17 cellular contexts compared by ENCODE assay signal in the genomic region with DNA sequence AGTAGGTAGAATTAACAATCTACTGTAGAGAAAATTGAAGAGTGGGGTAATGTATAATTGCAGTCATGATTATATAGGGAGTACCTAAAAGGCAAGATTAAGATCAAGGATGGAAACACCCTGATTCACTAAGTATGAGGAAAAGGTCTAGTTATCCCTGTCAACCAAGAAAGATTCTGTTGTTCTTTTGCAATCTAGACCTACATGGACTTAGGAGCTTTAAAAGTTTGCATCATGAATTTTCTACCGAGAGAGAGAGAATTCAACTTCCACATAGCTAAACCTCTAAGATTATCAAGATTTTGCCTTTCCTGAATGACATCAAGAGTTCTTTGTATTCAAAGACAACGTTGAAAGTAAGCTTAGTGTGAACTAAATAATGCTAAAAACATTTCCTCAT.
A peak's percentile ranks its signal among the peaks of the same experiment; 100 is the strongest.
DNase-seq lines count a peak whose midpoint lies in the region; ATAC-seq and TF ChIP-seq lines count a peak whose summit lies in the region.
"Had no signal": no experiment of that assay in that cellular context is flagged by ENCODE, and none has a peak within 500 bp of the region (broad histone marks: within the 10 kb centered on the region; RNA-seq: fewer than 3 reads in every experiment).

No MANE protein-coding gene starts in this region.

- no peak overlapping the region for H2AFZ ChIP-seq in GM23338

- BruUV-seq in Caco-2 (replicated peaks; lab: Mats Ljungman, UMichigan), result no TSS peak

- H3K4me3 ChIP-seq in Caco-2 (ENCODE audit: low read depth, low read length) (no peak overlapping the region), GM23338 (no peak overlapping the region), adipocyte (ENCODE audit: low read length) (no peak overlapping the region), psoas muscle (no peak overlapping the region)
- H3K4me3 ChIP-seq: right atrium auricular region had no signal

- no peaks in the 10 kb centered on the region for H3K9me2 ChIP-seq in GM23338 (ENCODE audit: insufficient read depth)

- ATAC-seq in GM23338 (no peak), psoas muscle (no peak), HG03097 (IDR thresholded peaks at IDR 0.05; ENCODE audit: low FRiP score, unreplicated experiment) (no peak)
- ATAC-seq: activated CD4-positive, CD25-positive, alpha-beta regulatory T cell treated with anti-CD3 and anti-CD28 coated beads, Interleukin-2, amount 50 U/mL, for 24 hours; effector memory CD8-positive, alpha-beta T cell; Panc1 had no signal

- POLR2A ChIA-PET in Caco-2 (lab: Charles Lee), result no interaction called here

- peaks cover 20% of the 10 kb centered on the region for H3K4me1 Mint-ChIP-seq in Caco-2 (ENCODE audit: low read depth, unreplicated experiment)
- peaks cover 5% of the 10 kb centered on the region; the same call in 2 of the 3 replicates for H3K4me1 Mint-ChIP-seq in GM23338
- H3K4me1 Mint-ChIP-seq in mesothelial cell of epicardium, result peaks cover 19% of the 10 kb centered on the region

- H3K27ac Mint-ChIP-seq in Caco-2 (ENCODE audit: unreplicated experiment) (peak overlapping the region; percentile 62), GM23338 (no peak overlapping the region), mesothelial cell of epicardium (peak overlapping the region; percentile 88)

- CTCF ChIA-PET in Caco-2 (lab: Charles Lee), result interaction anchor here (0.6 kb wide), 1 partner anchor 169 kb away, joined by 5 read pairs; no protein-coding TSS in a partner anchor

- intact Hi-C loops in Caco-2 (cut with micrococcal nuclease; ENCODE audit: unreplicated experiment), result no loop called here
- intact Hi-C loops in psoas muscle (cut with DNase I), result no loop called here

- no peak for DNase-seq in Caco-2
- DNase-seq in GM23338 (ENCODE audit: low spot score), result no peak
- DNase-seq in adipocyte (ENCODE audit: low read depth), result peak; percentile 48
- no peak for DNase-seq in mesothelial cell of epicardium (ENCODE audit: low spot score in 2 of 2, unreplicated experiment in 2 of 2)
- no peak for DNase-seq in psoas muscle
- no peak for DNase-seq in DMS153 (lab: John Stamatoyannopoulos, UW)
- DNase-seq: effector memory CD8-positive, alpha-beta T cell; foreskin fibroblast; NCI-H2081 treated with DMSO at 0.1 percent for 48 hours; NCI-H526 treated with DMSO at 0.1 percent for 48 hours; SW 1271 had no signal

- no peaks in the 10 kb centered on the region; the same call in 1 of the 2 replicates for H3F3A ChIP-seq in GM23338 (replicated peaks; ENCODE audit: low read depth)

- H3K27ac ChIP-seq in GM23338 (ENCODE audit: low read depth), result peak overlapping the region; percentile 28; the same call in 1 of the 2 replicates
- no peak overlapping the region for H3K27ac ChIP-seq in psoas muscle
- H3K27ac ChIP-seq: right atrium auricular region had no signal

- H3K36me3 ChIP-seq in Caco-2 (ENCODE audit: control insufficient read depth, insufficient read depth, low read length) (peaks cover 2% of the 10 kb centered on the region; the same call in 1 of the 2 replicates), GM23338 (ENCODE audit: insufficient read depth) (no peaks in the 10 kb centered on the region), adipocyte (ENCODE audit: control insufficient read depth, insufficient read depth, low read length, severe bottlenecking) (peaks cover 41% of the 10 kb centered on the region), psoas muscle (ENCODE audit: insufficient read depth in 1 of 2, low read depth in 1 of 2) (peaks cover 0 to 54% of the 10 kb centered on the region in 2 donors)

- WGBS in psoas muscle, 3 donors, result 66 to 73% (median 72%) methylated on average over 2 of the region's 2 CpGs

- peaks cover 5% of the 10 kb centered on the region for H3K4me1 ChIP-seq in Caco-2
- peaks cover 9% of the 10 kb centered on the region; the same call in 1 of the 2 replicates for H3K4me1 ChIP-seq in GM23338 (ENCODE audit: insufficient read depth)
- H3K4me1 ChIP-seq in adipocyte (ENCODE audit: control insufficient read depth, insufficient read depth, low read length), result no peaks in the 10 kb centered on the region
- H3K4me1 ChIP-seq in psoas muscle, result no peaks in the 10 kb centered on the region
- H3K4me1 ChIP-seq: right atrium auricular region had no signal

- TF ChIP-seq CTCF in Caco-2 (IDR thresholded peaks at IDR 0.05; ENCODE audit: insufficient read depth in 1 of 2, low read depth in 1 of 2, low read length in 1 of 2, severe bottlenecking in 1 of 2, unreplicated experiment in 1 of 2) (no peak), GM23338 (conservative IDR thresholded peaks at IDR 0.05; ENCODE audit: low read depth in 2 of 2) (no peak), mesothelial cell of epicardium (IDR thresholded peaks at IDR 0.05; ENCODE audit: unreplicated experiment) (no peak), psoas muscle (IDR thresholded peaks at IDR 0.05) (no peak)

- no peak overlapping the region for H3K4me3 Mint-ChIP-seq in Caco-2 (ENCODE audit: unreplicated experiment)
- no peak overlapping the region for H3K4me3 Mint-ChIP-seq in GM23338
- no peak overlapping the region for H3K4me3 Mint-ChIP-seq in mesothelial cell of epicardium
- H3K4me3 Mint-ChIP-seq: B cell; central memory CD8-positive, alpha-beta T cell; effector memory CD8-positive, alpha-beta T cell had no signal

- no peak overlapping the region for H3K4me2 ChIP-seq in GM23338

- no peaks in the 10 kb centered on the region for H3K27me3 ChIP-seq in Caco-2 (replicated peaks; ENCODE audit: control insufficient read depth, insufficient read depth, low read length)
- no peaks in the 10 kb centered on the region for H3K27me3 ChIP-seq in GM23338 (ENCODE audit: insufficient read depth)
- H3K27me3 ChIP-seq in adipocyte (replicated peaks; ENCODE audit: control insufficient read depth, insufficient read depth, low read length), result no peaks in the 10 kb centered on the region
- H3K27me3 ChIP-seq in psoas muscle (ENCODE audit: insufficient read depth in 3 of 3, low read length in 2 of 3), result no peaks in the 10 kb centered on the region
- H3K27me3 ChIP-seq: right atrium auricular region had no signal

- no peaks in the 10 kb centered on the region for H4K20me1 ChIP-seq in GM23338 (replicated peaks; ENCODE audit: insufficient read depth)

- H3K9me3 Mint-ChIP-seq in Caco-2 (ENCODE audit: unreplicated experiment) (no peaks in the 10 kb centered on the region), GM23338 (no peaks in the 10 kb centered on the region), mesothelial cell of epicardium (no peaks in the 10 kb centered on the region)
- H3K9me3 Mint-ChIP-seq: central memory CD8-positive, alpha-beta T cell; effector memory CD8-positive, alpha-beta T cell had no signal

- H3K36me3 Mint-ChIP-seq in Caco-2 (ENCODE audit: insufficient read depth, unreplicated experiment) (peaks cover 42% of the 10 kb centered on the region), GM23338 (ENCODE audit: low read depth) (peaks cover 28% of the 10 kb centered on the region), mesothelial cell of epicardium (peaks cover 27% of the 10 kb centered on the region)

- H3K9me3 ChIP-seq in Caco-2, result no peaks in the 10 kb centered on the region
- no peaks in the 10 kb centered on the region for H3K9me3 ChIP-seq in adipocyte (ENCODE audit: control insufficient read depth, low read length)
- no peaks in the 10 kb centered on the region for H3K9me3 ChIP-seq in psoas muscle
- H3K9me3 ChIP-seq: right atrium auricular region had no signal

- H3K9ac ChIP-seq in adipocyte (ENCODE audit: low read length), result no peak overlapping the region

- H3K27me3 Mint-ChIP-seq in Caco-2 (ENCODE audit: insufficient read depth, unreplicated experiment), result no peaks in the 10 kb centered on the region
- H3K27me3 Mint-ChIP-seq in GM23338 (ENCODE audit: insufficient read depth, low read depth, poor library complexity), result peaks cover 5% of the 10 kb centered on the region
- no peaks in the 10 kb centered on the region for H3K27me3 Mint-ChIP-seq in mesothelial cell of epicardium (ENCODE audit: low read depth)
- H3K27me3 Mint-ChIP-seq: B cell; central memory CD8-positive, alpha-beta T cell; effector memory CD8-positive, alpha-beta T cell had no signal

- peaks cover 4% of the 10 kb centered on the region; the same call in 1 of the 2 replicates for H3K79me2 ChIP-seq in GM23338 (replicated peaks; ENCODE audit: insufficient read depth)

TF ChIP-seq in GM23338, 12 proteins besides CTCF, POLR2A, EP300 and RAD21:
- TF ChIP-seq POLR2AphosphoS5 (IDR thresholded peaks at IDR 0.05; ENCODE audit: low read depth) (no peak), ZNF114 (CRISPR knock-in tag; IDR thresholded peaks at IDR 0.05) (no peak), EZH2phosphoT487 (IDR thresholded peaks at IDR 0.05; ENCODE audit: unreplicated experiment) (no peak), STAT1 (IDR thresholded peaks at IDR 0.05; ENCODE audit: unreplicated experiment) (no peak), ZNF331 (CRISPR knock-in tag; IDR thresholded peaks at IDR 0.05; ENCODE audit: low read depth) (no peak), EZH2 (IDR thresholded peaks at IDR 0.05; ENCODE audit: low read depth, unreplicated experiment) (no peak)
- TF ChIP-seq, protein P1, sequence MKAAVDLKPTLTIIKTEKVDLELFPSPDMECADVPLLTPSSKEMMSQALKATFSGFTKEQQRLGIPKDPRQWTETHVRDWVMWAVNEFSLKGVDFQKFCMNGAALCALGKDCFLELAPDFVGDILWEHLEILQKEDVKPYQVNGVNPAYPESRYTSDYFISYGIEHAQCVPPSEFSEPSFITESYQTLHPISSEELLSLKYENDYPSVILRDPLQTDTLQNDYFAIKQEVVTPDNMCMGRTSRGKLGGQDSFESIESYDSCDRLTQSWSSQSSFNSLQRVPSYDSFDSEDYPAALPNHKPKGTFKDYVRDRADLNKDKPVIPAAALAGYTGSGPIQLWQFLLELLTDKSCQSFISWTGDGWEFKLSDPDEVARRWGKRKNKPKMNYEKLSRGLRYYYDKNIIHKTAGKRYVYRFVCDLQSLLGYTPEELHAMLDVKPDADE (IDR thresholded peaks at IDR 0.05), result no peak
